1 cellular context compared by ENCODE assay signal in the genomic region with DNA sequence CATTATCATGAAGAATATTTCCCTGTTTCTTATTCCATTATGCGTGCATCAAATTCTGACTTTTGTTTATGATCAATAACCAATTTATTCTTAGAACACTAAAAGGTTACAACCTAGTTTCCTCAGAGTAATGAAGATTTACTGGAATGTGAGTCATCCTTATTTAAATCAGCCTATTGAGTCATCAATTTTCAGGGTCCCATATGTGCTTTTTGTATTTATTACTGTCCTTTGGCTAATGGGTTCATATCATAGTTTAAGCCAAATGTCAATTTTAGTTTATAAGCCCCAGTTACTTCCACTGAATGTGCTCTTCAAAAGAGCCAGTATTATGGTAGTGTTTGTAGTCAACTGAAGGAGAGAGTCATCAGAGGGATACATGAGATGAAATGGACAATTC.
TF ChIP-seq lines count a peak whose summit lies in the region.

No MANE protein-coding gene starts in this region.

TF ChIP-seq in A549, 52 proteins besides CTCF, POLR2A, EP300 and RAD21 (continued from another document):
- TF ChIP-seq, protein P1, sequence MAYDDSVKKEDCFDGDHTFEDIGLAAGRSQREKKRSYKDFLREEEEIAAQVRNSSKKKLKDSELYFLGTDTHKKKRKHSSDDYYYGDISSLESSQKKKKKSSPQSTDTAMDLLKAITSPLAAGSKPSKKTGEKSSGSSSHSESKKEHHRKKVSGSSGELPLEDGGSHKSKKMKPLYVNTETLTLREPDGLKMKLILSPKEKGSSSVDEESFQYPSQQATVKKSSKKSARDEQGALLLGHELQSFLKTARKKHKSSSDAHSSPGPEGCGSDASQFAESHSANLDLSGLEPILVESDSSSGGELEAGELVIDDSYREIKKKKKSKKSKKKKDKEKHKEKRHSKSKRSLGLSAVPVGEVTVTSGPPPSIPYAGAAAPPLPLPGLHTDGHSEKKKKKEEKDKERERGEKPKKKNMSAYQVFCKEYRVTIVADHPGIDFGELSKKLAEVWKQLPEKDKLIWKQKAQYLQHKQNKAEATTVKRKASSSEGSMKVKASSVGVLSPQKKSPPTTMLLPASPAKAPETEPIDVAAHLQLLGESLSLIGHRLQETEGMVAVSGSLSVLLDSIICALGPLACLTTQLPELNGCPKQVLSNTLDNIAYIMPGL (CRISPR knock-in tag; IDR thresholded peaks at IDR 0.05; ENCODE audit: borderline replicate concordance) = no peak
- TF ChIP-seq FOSL2 (IDR thresholded peaks at IDR 0.05) = no peak
- peak; percentile 51 for TF ChIP-seq FOSL2 (CRISPR knock-in tag; IDR thresholded peaks at IDR 0.05)
- TF ChIP-seq CBX2 (IDR thresholded peaks at IDR 0.05; ENCODE audit: borderline replicate concordance, low read depth) = no peak
